Comparison of ENCODE assay signal across 8 cellular contexts in the genomic region with DNA sequence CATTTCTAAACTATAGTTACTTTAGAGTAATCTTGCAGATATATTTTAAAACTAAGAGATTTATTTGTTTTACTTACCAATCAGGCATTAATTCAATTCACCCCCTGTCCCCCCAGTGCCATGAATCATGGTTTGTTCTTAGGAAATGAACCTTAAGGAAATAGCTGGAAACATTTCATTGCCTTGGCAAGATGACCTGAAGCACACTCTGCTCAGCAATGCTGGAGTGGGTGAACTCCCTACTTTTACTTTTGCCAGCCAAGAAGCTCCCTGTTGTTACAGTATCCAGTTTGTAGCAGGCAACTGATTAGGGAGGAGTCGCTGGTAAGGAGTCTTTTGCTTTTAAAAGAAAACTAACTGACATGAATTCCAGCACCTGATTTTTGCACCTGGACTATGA. TPM values are rescaled to one million over a fixed set of nuclear protein-coding genes. Genes with fewer than 3 reads are reported as not detected.
DNase-seq lines count a peak whose midpoint lies in the region; ATAC-seq and TF ChIP-seq lines count a peak whose summit lies in the region.
"Not testable (repeated sequence)": the region's sequence is repeated elsewhere in the genome, so short reads cannot be mapped to it uniquely, and the experiment has no call there.

No MANE protein-coding gene starts in this region.

- CTCF ChIA-PET in IMR-90 (lab: Yijun Ruan, JAX) = not testable (repeated sequence)

- H3K27me3 ChIP-seq in IMR-90 (ENCODE audit: control insufficient read depth, insufficient read depth, low read length); adipocyte (replicated peaks; ENCODE audit: control insufficient read depth, insufficient read depth, low read length); osteoblast (ENCODE audit: insufficient read depth, low read length); aorta (ENCODE audit: control insufficient read depth in 1 of 2, insufficient read depth in 2 of 2, low read length in 1 of 2): not testable (repeated sequence)

- not testable (repeated sequence) for H3K79me1 ChIP-seq in IMR-90 (ENCODE audit: low read depth in 1 of 2, low read length in 2 of 2)

- H3K9ac ChIP-seq in IMR-90 (ENCODE audit: low read depth, low read length) = not testable (repeated sequence)
- peak overlapping the region; percentile 54 for H3K9ac ChIP-seq in adipocyte (ENCODE audit: low read length)

- H3K18ac ChIP-seq in IMR-90 (ENCODE audit: low read depth, low read length) = not testable (repeated sequence)

- not testable (repeated sequence) for H4K5ac ChIP-seq in IMR-90 (ENCODE audit: low read depth, low read length)

- not testable (repeated sequence) for H3K4me2 ChIP-seq in IMR-90 (ENCODE audit: low read depth, low read length)
- H3K4me2 ChIP-seq in osteoblast (ENCODE audit: insufficient read depth, low read length) = peak overlapping the region; percentile 30

- not testable (repeated sequence) for H4K20me1 ChIP-seq in IMR-90 (ENCODE audit: insufficient read depth, low read length); osteoblast (ENCODE audit: insufficient read depth, low read length)

- POLR2A ChIA-PET in IMR-90 (lab: Charles Lee; ENCODE audit: unreplicated experiment) = not testable (repeated sequence)

- H2BK5ac ChIP-seq in IMR-90 (ENCODE audit: low read depth, low read length, poor library complexity, severe bottlenecking) = not testable (repeated sequence)

- H3K23ac ChIP-seq in IMR-90 (ENCODE audit: low read depth, low read length) = not testable (repeated sequence)

- dilution Hi-C loops in IMR-90 (cut with HindIII; ENCODE audit: low sequenced_read_pairs, unreplicated experiment) = not testable (repeated sequence)

- not testable (repeated sequence) for TF ChIP-seq RAD21 in IMR-90 (IDR thresholded peaks at IDR 0.05; ENCODE audit: low read length)

- not testable (repeated sequence) for H3K56ac ChIP-seq in IMR-90 (ENCODE audit: extremely low read depth, insufficient read depth, low read length)

- intact Hi-C loops in IMR-90 (cut with micrococcal nuclease); aorta (cut with DNase I): not testable (repeated sequence)

- ATAC-seq in IMR-90 (ENCODE audit: low read depth) (peak; percentile 77), aorta (ENCODE audit: low FRiP score) (peak; percentile 60)

- not testable (repeated sequence) for H2BK15ac ChIP-seq in IMR-90 (ENCODE audit: low read depth, low read length)

- H3K4me3 ChIP-seq in AG10803 (ENCODE audit: low read length); IMR-90 (ENCODE audit: insufficient read depth, low read depth, low read length); choroid plexus epithelial cell (ENCODE audit: low read depth, low read length); fibroblast of mammary gland (ENCODE audit: control insufficient read depth, low read depth, low read length); osteoblast (ENCODE audit: insufficient read depth, low read length); aorta (ENCODE audit: low read length in 2 of 2): not testable (repeated sequence)
- H3K4me3 ChIP-seq in adipocyte (ENCODE audit: low read length) = peak overlapping the region; percentile 61

- DNase-seq in AG10803 (ENCODE audit: low read depth) = peak; percentile 53
- peak; percentile 58 for DNase-seq in IMR-90
- DNase-seq in adipocyte (ENCODE audit: low read depth) = peak; percentile 49
- DNase-seq in choroid plexus epithelial cell (ENCODE audit: low read depth) = peak; percentile 30
- peak; percentile 73 for DNase-seq in fibroblast of mammary gland (ENCODE audit: low read depth)
- peak; percentile 47 for DNase-seq in kidney glomerular epithelial cell (lab: John Stamatoyannopoulos, UW)
- peak; percentile 42 for DNase-seq in osteoblast (ENCODE audit: insufficient read length, low spot score, missing footprints)
- DNase-seq in aorta = not testable (repeated sequence)

- H3K27ac ChIP-seq in IMR-90 (ENCODE audit: insufficient read depth, low read length); aorta (ENCODE audit: low read depth in 1 of 2, low read length in 2 of 2): not testable (repeated sequence)
- H3K27ac ChIP-seq in osteoblast (ENCODE audit: low read depth, low read length) = peak overlapping the region; percentile 71

- not testable (repeated sequence) for H3K4ac ChIP-seq in IMR-90 (ENCODE audit: low read depth, low read length)

- BruUV-seq in IMR-90 (replicated peaks; lab: Mats Ljungman, UMichigan) = not testable (repeated sequence)

- H2AFZ ChIP-seq in IMR-90 (replicated peaks; ENCODE audit: low read length, poor library complexity); osteoblast (ENCODE audit: low read length): not testable (repeated sequence)

- H2AK9ac ChIP-seq in IMR-90 (replicated peaks; ENCODE audit: low read depth, low read length, poor library complexity) = not testable (repeated sequence)

- H2BK120ac ChIP-seq in IMR-90 (ENCODE audit: low read depth, low read length) = not testable (repeated sequence)

- H3K9me1 ChIP-seq in IMR-90 (ENCODE audit: insufficient read depth, low read length) = not testable (repeated sequence)

- H3K79me2 ChIP-seq in osteoblast (ENCODE audit: insufficient read depth, low read length) = not testable (repeated sequence)

- H4K91ac ChIP-seq in IMR-90 (ENCODE audit: insufficient read depth, low read depth, low read length) = not testable (repeated sequence)

- not testable (repeated sequence) for TF ChIP-seq CTCF in AG10803 (conservative IDR thresholded peaks at IDR 0.05; ENCODE audit: low read length); IMR-90 (conservative IDR thresholded peaks at IDR 0.05; ENCODE audit: low read depth, low read length); choroid plexus epithelial cell (conservative IDR thresholded peaks at IDR 0.05; ENCODE audit: low read depth, low read length); fibroblast of mammary gland (conservative IDR thresholded peaks at IDR 0.05; ENCODE audit: control insufficient read depth, insufficient read depth, low read depth, low read length); osteoblast (IDR thresholded peaks at IDR 0.05; ENCODE audit: extremely low read depth, low read depth, low read length)

- in situ Hi-C loops in IMR-90 (cut with MboI; ENCODE audit: low sequenced_read_pairs) = not testable (repeated sequence)

- not testable (repeated sequence) for H3K14ac ChIP-seq in IMR-90 (replicated peaks; ENCODE audit: low read depth, low read length)

- H3K9me3 ChIP-seq in IMR-90 (ENCODE audit: control insufficient read depth, insufficient read depth, low read length); adipocyte (ENCODE audit: control insufficient read depth, low read length); osteoblast (ENCODE audit: low read depth, low read length); aorta (ENCODE audit: control insufficient read depth, low read length): not testable (repeated sequence)

- 0 out of 2 replicates have a peak overlapping the region, but pooled peaks have one; percentile 51 for H2AK5ac ChIP-seq in IMR-90 (ENCODE audit: low read depth, low read length)

- H4K8ac ChIP-seq in IMR-90 (ENCODE audit: low read depth in 2 of 2, low read length in 2 of 2) = not testable (repeated sequence)

- H2BK20ac ChIP-seq in IMR-90 (ENCODE audit: low read depth, low read length) = not testable (repeated sequence)

- not testable (repeated sequence) for TF ChIP-seq POLR2A in IMR-90 (IDR thresholded peaks at IDR 0.05; ENCODE audit: low read depth, low read length)

- WGBS in IMR-90 (ENCODE audit: extremely low coverage in 2 of 2, insufficient read length in 1 of 2), 2 experiments = no CpG with 5 or more reads among the region's 1 CpG
- WGBS in aorta, 2 donors = 31 to 33% methylated on average over 1 of the region's 1 CpG

- not testable (repeated sequence) for H3K4me1 ChIP-seq in IMR-90 (ENCODE audit: control insufficient read depth, insufficient read depth, low read length); aorta (ENCODE audit: control insufficient read depth in 1 of 2, insufficient read depth in 2 of 2, low read length in 2 of 2)
- peaks cover 24% of the 10 kb centered on the region for H3K4me1 ChIP-seq in adipocyte (ENCODE audit: control insufficient read depth, insufficient read depth, low read length)
- peaks cover 27% of the 10 kb centered on the region for H3K4me1 ChIP-seq in osteoblast (ENCODE audit: insufficient read depth, low read length)

- H3K36me3 ChIP-seq in IMR-90 (ENCODE audit: control insufficient read depth, insufficient read depth, low read length); adipocyte (ENCODE audit: control insufficient read depth, insufficient read depth, low read length, severe bottlenecking); osteoblast (ENCODE audit: insufficient read depth, low read length); aorta (ENCODE audit: control insufficient read depth in 1 of 2, insufficient read depth in 2 of 2, low read length in 1 of 2): not testable (repeated sequence)

RNA-seq across cellular contexts. Expression of a gene that starts 13.7 kb away (rescaled TPM):
- 3.4 and 3.6 TPM in 2 replicates for total RNA-seq in IMR-90 (2012; rRNA removed)
- 1.4 and 2.2 TPM in 2 replicates for polyA plus RNA-seq in IMR-90 (2012; rRNA removed)
- polyA plus RNA-seq in IMR-90 (2012; cell fraction: cytosol; rRNA removed) = 0.32 and 0.60 TPM in 2 replicates
- 0.73 and 3.7 TPM in 2 replicates for polyA plus RNA-seq in IMR-90 (2012; cell fraction: nucleus; rRNA removed; ENCODE audit: low replicate concordance)
- 8.5 and 10.1 TPM in 2 replicates for total RNA-seq in osteoblast
- 10 to 100 TPM in 1 of 2 donors, 1 to 10 TPM in 1; 10.0 to 20.5 TPM for total RNA-seq in aorta
- polyA plus RNA-seq in aorta = 1 to 10 TPM; 8.2 to 8.3 TPM
